Comparison of ENCODE assay signal across 18 cellular contexts in genomic region chr3:190065204-190065603, GRCh38. TPM values are rescaled to one million over a fixed set of nuclear protein-coding genes. Genes with fewer than 3 reads are reported as not detected.
DNase-seq lines count a peak whose midpoint lies in the region; ATAC-seq, FAIRE-seq and TF ChIP-seq lines count a peak whose summit lies in the region.
"Had no signal": no experiment of that assay in that cellular context is flagged by ENCODE, and none has a peak within 500 bp of the region (broad histone marks: within the 10 kb centered on the region; RNA-seq: fewer than 3 reads in every experiment).

No MANE protein-coding gene starts in this region.

- peaks cover 4% of the 10 kb centered on the region for H3F3A ChIP-seq in smooth muscle cell (ENCODE audit: low read depth)

- TF ChIP-seq CTCF in astrocyte (IDR thresholded peaks at IDR 0.05; ENCODE audit: insufficient read depth, low read depth, low read length) (no peak), smooth muscle cell (IDR thresholded peaks at IDR 0.05; ENCODE audit: borderline replicate concordance, insufficient read depth, poor library complexity, severe bottlenecking) (no peak)

- no peak for DNase-seq in HTR-8/SVneo (ENCODE audit: insufficient read length, low spot score)
- no peak for DNase-seq in astrocyte (ENCODE audit: low read depth)
- no peak for DNase-seq in left colon
- DNase-seq in smooth muscle cell (lab: John Stamatoyannopoulos, UW; ENCODE audit: unreplicated experiment): no peak
- no peak for DNase-seq in activated naive CD4-positive, alpha-beta T cell treated with anti-CD3 and anti-CD28 coated beads, Interleukin-2, amount 50 U/mL, for 72 hours (ENCODE audit: low spot score in 2 of 2)
- DNase-seq in dedifferentiated amniotic fluid mesenchymal stem cell (ENCODE audit: extremely low spot score): no peak
- DNase-seq in NK-92 (lab: John Stamatoyannopoulos, UW; ENCODE audit: unreplicated experiment): no peak
- DNase-seq: AML-193, DMS79 treated with DMSO at 0.1 percent for 48 hours, H7, NCI-H1105 treated with DMSO at 0.1 percent for 48 hours, NCI-H1694, NCI-H2227 treated with DMSO at 0.1 percent for 48 hours, NCI-H524 had no signal

- FAIRE-seq in HTR-8/SVneo (lab: Jason Lieb, UNC): peak; percentile 38
- peak; percentile 45 for FAIRE-seq in astrocyte (lab: Jason Lieb, UNC)
- FAIRE-seq: K562 had no signal

- no peaks in the 10 kb centered on the region for H3K27me3 Mint-ChIP-seq in astrocyte (ENCODE audit: low read depth, unreplicated experiment)

- H3K36me3 ChIP-seq in astrocyte (ENCODE audit: insufficient read depth, low read length): no peaks in the 10 kb centered on the region
- no peaks in the 10 kb centered on the region for H3K36me3 ChIP-seq in smooth muscle cell (ENCODE audit: low read depth)

- H3K9me3 Mint-ChIP-seq in astrocyte (ENCODE audit: unreplicated experiment): no peaks in the 10 kb centered on the region
- H3K9me3 Mint-ChIP-seq in activated naive CD4-positive, alpha-beta T cell treated with anti-CD3 and anti-CD28 coated beads, Interleukin-2, amount 50 U/mL, for 72 hours: no peaks in the 10 kb centered on the region

- H3K4me3 ChIP-seq in astrocyte (ENCODE audit: insufficient read depth, low read depth, low read length) (no peak overlapping the region), smooth muscle cell (no peak overlapping the region)
- H3K4me3 ChIP-seq: K562, PC-9, SJSA1 had no signal

- ATAC-seq in left colon: peak; percentile 94
- no peak for ATAC-seq in activated naive CD4-positive, alpha-beta T cell treated with anti-CD3 and anti-CD28 coated beads, Interleukin-2, amount 50 U/mL, for 72 hours
- ATAC-seq: K562 had no signal

- H3K27ac ChIP-seq in astrocyte (ENCODE audit: low read depth, low read length) (peak overlapping the region; percentile 24), smooth muscle cell (ENCODE audit: low read depth) (peak overlapping the region; percentile 72)
- H3K27ac ChIP-seq: C4-2B, PC-9 had no signal

- H3K36me3 Mint-ChIP-seq in astrocyte (ENCODE audit: low read depth, unreplicated experiment): no peaks in the 10 kb centered on the region
- H3K36me3 Mint-ChIP-seq in activated naive CD4-positive, alpha-beta T cell treated with anti-CD3 and anti-CD28 coated beads, Interleukin-2, amount 50 U/mL, for 72 hours: no peaks in the 10 kb centered on the region

- peaks cover 3% of the 10 kb centered on the region for H3K79me2 ChIP-seq in astrocyte (ENCODE audit: insufficient read depth, low read length)
- no peaks in the 10 kb centered on the region for H3K79me2 ChIP-seq in smooth muscle cell (ENCODE audit: low read depth)

- H3K4me3 Mint-ChIP-seq in astrocyte (ENCODE audit: unreplicated experiment): no peak overlapping the region

- H2AFZ ChIP-seq in astrocyte (ENCODE audit: low read depth, low read length) (no peak overlapping the region), smooth muscle cell (ENCODE audit: low read depth) (no peak overlapping the region)
- H2AFZ ChIP-seq: PC-9 had no signal

- H3K9ac ChIP-seq in astrocyte (ENCODE audit: low read length) (no peak overlapping the region), smooth muscle cell (ENCODE audit: low read depth) (no peak overlapping the region)

- H4K20me1 ChIP-seq in astrocyte (ENCODE audit: insufficient read depth, low read length) (no peaks in the 10 kb centered on the region), smooth muscle cell (ENCODE audit: low read depth) (no peaks in the 10 kb centered on the region)

- peaks cover 16% of the 10 kb centered on the region for H3K4me1 ChIP-seq in astrocyte (ENCODE audit: insufficient read depth, low read length)
- peaks cover 6% of the 10 kb centered on the region for H3K4me1 ChIP-seq in smooth muscle cell (ENCODE audit: low read depth)

- 75% methylated on average over 2 of the region's 2 CpGs for WGBS in smooth muscle cell (ENCODE audit: low lambda C conversion rate)

- H3K27me3 ChIP-seq in astrocyte (ENCODE audit: insufficient read depth, low read length) (no peaks in the 10 kb centered on the region), smooth muscle cell (ENCODE audit: low read depth) (no peaks in the 10 kb centered on the region)
- H3K27me3 ChIP-seq: SJSA1 had no signal

- H3K4me1 Mint-ChIP-seq in astrocyte (ENCODE audit: low read depth, unreplicated experiment): peaks cover 17% of the 10 kb centered on the region

- no peak overlapping the region for H3K4me2 ChIP-seq in astrocyte (ENCODE audit: low read length)
- H3K4me2 ChIP-seq in smooth muscle cell: peak overlapping the region; percentile 73
- H3K4me2 ChIP-seq: PC-9 had no signal

- no peaks in the 10 kb centered on the region for H3K9me3 ChIP-seq in astrocyte (ENCODE audit: insufficient read depth, low read depth, low read length)
- no peaks in the 10 kb centered on the region for H3K9me3 ChIP-seq in smooth muscle cell (replicated peaks; ENCODE audit: low read depth)
- H3K9me3 ChIP-seq: SJSA1 had no signal

- intact Hi-C loops in left colon (cut with DNase I, micrococcal nuclease): no loop called here

- no peak overlapping the region for H3K27ac Mint-ChIP-seq in astrocyte (ENCODE audit: unreplicated experiment)
- no peak overlapping the region for H3K27ac Mint-ChIP-seq in activated naive CD4-positive, alpha-beta T cell treated with anti-CD3 and anti-CD28 coated beads, Interleukin-2, amount 50 U/mL, for 72 hours

RNA-seq across cellular contexts. Expression of gene P3H2, which starts 55.5 kb away (rescaled TPM):
- total RNA-seq in astrocyte (46.9 and 57.7 TPM in 2 replicates), left colon (10 to 100 TPM; 39.5 to 46.4 TPM), smooth muscle cell (27.3 and 42.6 TPM in 2 replicates)
- 6.5 and 9.8 TPM in 2 replicates for polyA plus RNA-seq in smooth muscle cell
- total RNA-seq in activated naive CD4-positive, alpha-beta T cell treated with anti-CD3 and anti-CD28 coated beads, Interleukin-2, amount 50 U/mL, for 72 hours: not detected

Comparison
In these comparisons a context has a peak if more than half of its experiments do, and no peak if none do; other contexts are left out.
1. RNA of gene P3H2, which starts 55.5 kb away (total RNA-seq): 46.9 to 57.7 TPM in astrocyte, 39.5 to 46.4 TPM in left colon and 27.3 to 42.6 TPM in smooth muscle cell; not detected in activated naive CD4-positive, alpha-beta T cell treated with anti-CD3 and anti-CD28 coated beads, Interleukin-2, amount 50 U/mL, for 72 hours; every median in the first group is over 10 times any median in the second.